Comparison of ENCODE assay signal across 21 cellular contexts in genomic region chr1:31427322-31427721, GRCh38. TPM values are rescaled to one million over a fixed set of nuclear protein-coding genes. Genes with fewer than 3 reads are reported as not detected.
DNase-seq lines count a peak whose midpoint lies in the region; ATAC-seq, FAIRE-seq and TF ChIP-seq lines count a peak whose summit lies in the region.
"Had no signal": no experiment of that assay in that cellular context is flagged by ENCODE, and none has a peak within 500 bp of the region (broad histone marks: within the 10 kb centered on the region; RNA-seq: fewer than 3 reads in every experiment).

No MANE protein-coding gene starts in this region.

- CTCF ChIA-PET in PC-3 (lab: Charles Lee) (no interaction called here), K562 (lab: Yijun Ruan, JAX; ENCODE audit: low intra/inter-chr PET ratio) (no interaction called here)
- CTCF ChIA-PET in activated CD8-positive, alpha-beta T cell treated with anti-CD3 and anti-CD28 coated beads, Interleukin-2, amount 10 ng/mL, durations not matched to agents 7 days and 5 days (lab: Charles Lee) = interaction anchor here (1.5 kb wide), 1 partner anchor 122 kb away, joined by 4 read pairs; no protein-coding TSS in a partner anchor

- no peak for FAIRE-seq in K562 (lab: Jason Lieb, UNC)
- FAIRE-seq in RCC 7860 (lab: Jason Lieb, UNC) = no peak
- FAIRE-seq: A204.1, GM12891 had no signal

- DNase-seq in PC-3 (no peak), K562 (ENCODE audit: extremely low read depth in 1 of 4, low spot score in 3 of 4) (no peak), RCC 7860 (ENCODE audit: low spot score) (no peak)
- DNase-seq in activated CD4-positive, alpha-beta T cell treated with anti-CD3 and anti-CD28 coated beads, Interleukin-2, amount 50 U/mL, for 48 hours = no peak
- no peak for DNase-seq in activated CD8-positive, alpha-beta T cell treated with anti-CD3 and anti-CD28 coated beads, Interleukin-2, amount 10 ng/mL, durations not matched to agents 7 days and 5 days
- DNase-seq: ACHN; BE2C; C1 segment of cervical spinal cord; Caco-2; CD4-positive, CD25-positive, alpha-beta regulatory T cell; DMS153; DMS79; EL; GM23248 had no signal

- 42% methylated on average over 4 of the region's 4 CpGs for WGBS in K562 (ENCODE audit: insufficient coverage, low coverage, missing lambda C conversion rate)

- no peak overlapping the region for H3K27ac Mint-ChIP-seq in activated CD8-positive, alpha-beta T cell treated with anti-CD3 and anti-CD28 coated beads, Interleukin-2, amount 10 ng/mL, durations not matched to agents 7 days and 5 days
- H3K27ac Mint-ChIP-seq: CD4-positive, CD25-positive, alpha-beta regulatory T cell had no signal

- H3K27me3 Mint-ChIP-seq in activated CD8-positive, alpha-beta T cell treated with anti-CD3 and anti-CD28 coated beads, Interleukin-2, amount 10 ng/mL, durations not matched to agents 7 days and 5 days (ENCODE audit: low read depth) = peaks cover 7% of the 10 kb centered on the region

- POLR2A ChIA-PET in PC-3 (lab: Charles Lee; ENCODE audit: unreplicated experiment) (no interaction called here), K562 (lab: Yijun Ruan, JAX) (no interaction called here)
- POLR2A ChIA-PET in activated CD8-positive, alpha-beta T cell treated with anti-CD3 and anti-CD28 coated beads, Interleukin-2, amount 10 ng/mL, durations not matched to agents 7 days and 5 days (lab: Charles Lee) = no interaction called here

- peaks cover 78% of the 10 kb centered on the region for H3K36me3 ChIP-seq in DOHH2 (ENCODE audit: control insufficient read depth, low read length)
- H3K36me3 ChIP-seq in PC-3 (ENCODE audit: low read depth, low read length) = peaks cover 6% of the 10 kb centered on the region
- no peaks in the 10 kb centered on the region for H3K36me3 ChIP-seq in K562 (ENCODE audit: control insufficient read depth, insufficient read depth, low read length)
- H3K36me3 ChIP-seq: BE2C, HAP-1 had no signal

- TF ChIP-seq RAD21 in K562 (CRISPR knock-in tag; conservative IDR thresholded peaks at IDR 0.05 in 1 of 2, IDR thresholded peaks at IDR 0.05 in 1 of 2) = no peak

- no peaks in the 10 kb centered on the region for H3K36me3 Mint-ChIP-seq in activated CD8-positive, alpha-beta T cell treated with anti-CD3 and anti-CD28 coated beads, Interleukin-2, amount 10 ng/mL, durations not matched to agents 7 days and 5 days (ENCODE audit: low read depth)
- H3K36me3 Mint-ChIP-seq: CD4-positive, CD25-positive, alpha-beta regulatory T cell had no signal

- no peak overlapping the region for H2AFZ ChIP-seq in PC-3 (ENCODE audit: low read length)
- no peak overlapping the region for H2AFZ ChIP-seq in K562 (ENCODE audit: low read depth, low read length)
- H2AFZ ChIP-seq: GM23248 had no signal

- H3K9me1 ChIP-seq in K562 (ENCODE audit: control insufficient read depth, insufficient read depth, low read length) = peaks cover 5% of the 10 kb centered on the region

- H3K27me3 ChIP-seq in DOHH2 (ENCODE audit: control insufficient read depth, low read length) = no peaks in the 10 kb centered on the region
- no peaks in the 10 kb centered on the region for H3K27me3 ChIP-seq in PC-3 (ENCODE audit: low read length)
- peaks cover 6 to 33% of the 10 kb centered on the region in 2 experiments; a peak in 3 of 5 replicates for H3K27me3 ChIP-seq in K562 (ENCODE audit: control insufficient read depth in 2 of 2, insufficient read depth in 2 of 2, low read length in 2 of 2)
- H3K27me3 ChIP-seq: BE2C had no signal

- intact Hi-C loops in PC-3 (cut with micrococcal nuclease) (no loop called here), K562 (cut with micrococcal nuclease) (loop anchor here (10.0 kb wide), 1 partner anchor 117 kb away; no protein-coding TSS in a partner anchor)

- TF ChIP-seq CTCF in DOHH2 (IDR thresholded peaks at IDR 0.05; ENCODE audit: low read depth, low read length, poor library complexity, severe bottlenecking) (no peak), PC-3 (conservative IDR thresholded peaks at IDR 0.05; ENCODE audit: low read depth, low read length) (no peak), K562 (IDR thresholded peaks at IDR 0.05 in 2 of 3, conservative IDR thresholded peaks at IDR 0.05 in 1 of 3; ENCODE audit: insufficient read depth in 2 of 3, low read depth in 1 of 3, low read length in 3 of 3) (no peak)

- peaks cover 12% of the 10 kb centered on the region for H3F3A ChIP-seq in DOHH2 (ENCODE audit: control insufficient read depth, insufficient read depth)
- H3F3A ChIP-seq in PC-3 (ENCODE audit: low read length, unreplicated experiment) = peaks cover under 1% of the 10 kb centered on the region

- no peak overlapping the region for H3K9ac ChIP-seq in PC-3 (ENCODE audit: low read length)
- no peak overlapping the region for H3K9ac ChIP-seq in K562 (ENCODE audit: insufficient read depth in 1 of 2, low read depth in 2 of 2, low read length in 2 of 2)
- H3K9ac ChIP-seq: GM23248 had no signal

- no peaks in the 10 kb centered on the region for H3K9me3 Mint-ChIP-seq in activated CD8-positive, alpha-beta T cell treated with anti-CD3 and anti-CD28 coated beads, Interleukin-2, amount 10 ng/mL, durations not matched to agents 7 days and 5 days (ENCODE audit: insufficient read depth)
- H3K9me3 Mint-ChIP-seq: CD4-positive, CD25-positive, alpha-beta regulatory T cell had no signal

- in situ Hi-C loops in K562 (cut with MboI) = loop anchor here (5.0 kb wide), 1 partner anchor 245 kb away; no protein-coding TSS in a partner anchor

- H3K4me3 Mint-ChIP-seq in activated CD8-positive, alpha-beta T cell treated with anti-CD3 and anti-CD28 coated beads, Interleukin-2, amount 10 ng/mL, durations not matched to agents 7 days and 5 days = no peak overlapping the region
- H3K4me3 Mint-ChIP-seq: CD4-positive, CD25-positive, alpha-beta regulatory T cell had no signal

- H3K4me1 Mint-ChIP-seq in activated CD8-positive, alpha-beta T cell treated with anti-CD3 and anti-CD28 coated beads, Interleukin-2, amount 10 ng/mL, durations not matched to agents 7 days and 5 days (ENCODE audit: low read depth) = peaks cover 18% of the 10 kb centered on the region
- H3K4me1 Mint-ChIP-seq: CD4-positive, CD25-positive, alpha-beta regulatory T cell had no signal

- no TSS peak for BruUV-seq in PC-3 (replicated peaks; lab: Mats Ljungman, UMichigan)
- BruUV-seq in K562 (replicated peaks; lab: Mats Ljungman, UMichigan) = no TSS peak

- H3K27ac ChIP-seq in DOHH2 (ENCODE audit: low read depth, low read length) = no peak overlapping the region
- H3K27ac ChIP-seq in PC-3 (ENCODE audit: low read length) = peak overlapping the region; percentile 82; the same call in 1 of the 2 replicates
- H3K27ac ChIP-seq in K562 (ENCODE audit: extremely low read depth, low read depth, low read length) = no peak overlapping the region
- H3K27ac ChIP-seq: GM23248 had no signal

- peaks cover 49% of the 10 kb centered on the region for H3K79me2 ChIP-seq in DOHH2 (ENCODE audit: control insufficient read depth, low read length)
- no peaks in the 10 kb centered on the region for H3K79me2 ChIP-seq in PC-3 (ENCODE audit: low read length)
- no peaks in the 10 kb centered on the region for H3K79me2 ChIP-seq in K562 (ENCODE audit: control insufficient read depth, insufficient read depth, low read length)

- H3K9me3 ChIP-seq in DOHH2 (ENCODE audit: control insufficient read depth, insufficient read depth, low read length) (peaks cover 7% of the 10 kb centered on the region), PC-3 (ENCODE audit: low read length) (no peaks in the 10 kb centered on the region), K562 (replicated peaks; ENCODE audit: control insufficient read depth, insufficient read depth, low read depth, low read length) (no peaks in the 10 kb centered on the region)
- H3K9me3 ChIP-seq: BE2C, Caco-2, HAP-1 had no signal

- H3K4me1 ChIP-seq in DOHH2 (ENCODE audit: control insufficient read depth, low read length) (peaks cover 57% of the 10 kb centered on the region), PC-3 (ENCODE audit: insufficient read depth, low read length) (peaks cover 24% of the 10 kb centered on the region), K562 (replicated peaks in 1 of 2; ENCODE audit: control insufficient read depth in 2 of 2, insufficient read depth in 2 of 2, low read length in 2 of 2) (peaks cover 0 to 12% of the 10 kb centered on the region in 2 experiments; a peak in 1 of 5 replicates)
- H3K4me1 ChIP-seq: BE2C, HAP-1 had no signal

- H3K4me3 ChIP-seq in DOHH2 (ENCODE audit: low read length) (no peak overlapping the region), PC-3 (ENCODE audit: low read length) (no peak overlapping the region), K562 (no peak overlapping the region)
- H3K4me3 ChIP-seq: GM23248, HAP-1 had no signal

- no peaks in the 10 kb centered on the region for H4K20me1 ChIP-seq in DOHH2 (ENCODE audit: control insufficient read depth, insufficient read depth, low read depth, low read length)
- H4K20me1 ChIP-seq in PC-3 (ENCODE audit: low read length) = no peaks in the 10 kb centered on the region
- peaks cover 21% of the 10 kb centered on the region; the same call in 1 of the 2 replicates for H4K20me1 ChIP-seq in K562 (replicated peaks; ENCODE audit: control insufficient read depth, insufficient read depth, low read length)

- H3K9me2 ChIP-seq in DOHH2 (replicated peaks; ENCODE audit: control insufficient read depth, low read length) (no peaks in the 10 kb centered on the region), PC-3 (replicated peaks; ENCODE audit: low read length) (no peaks in the 10 kb centered on the region)

- H3K4me2 ChIP-seq in DOHH2 (ENCODE audit: low read length) = 0 out of 2 replicates have a peak overlapping the region, but pooled peaks have one; percentile 14
- no peak overlapping the region for H3K4me2 ChIP-seq in PC-3 (ENCODE audit: low read length)
- no peak overlapping the region for H3K4me2 ChIP-seq in K562 (ENCODE audit: insufficient read depth, low read length)

- TF ChIP-seq EP300 in K562 (IDR thresholded peaks at IDR 0.05; ENCODE audit: low read length) = no peak

- no peak for TF ChIP-seq POLR2A in K562 (conservative IDR thresholded peaks at IDR 0.05)

- ATAC-seq in PC-3 (no peak), K562 (no peak)
- no peak for ATAC-seq in activated CD8-positive, alpha-beta T cell treated with anti-CD3 and anti-CD28 coated beads, Interleukin-2, amount 10 ng/mL, durations not matched to agents 7 days and 5 days

RNA-seq across cellular contexts. Expression of gene SERINC2, which starts 14.3 kb away (rescaled TPM):
- total RNA-seq in PC-3 (2014; rRNA removed) (44.6 and 51.5 TPM in 2 replicates), K562 (2014; rRNA removed) (0.45 TPM in 1 of 2 replicates, not detected in the other), K562 (2014; rRNA removed; fragmentation: Illumina TruSeq; extraction: Trizol) (0.10 and 0.15 TPM in 2 replicates), K562 (2015; rRNA removed; fragmentation: Illumina TruSeq; extraction: Trizol) (0.22 and 0.23 TPM in 2 replicates), K562 (2021) (1.2 and 1.5 TPM in 2 replicates)
- total RNA-seq in K562 (2011; cell fraction: chromatin; rRNA removed; ENCODE audit: low replicate concordance) = 1.7 and 5.6 TPM in 2 replicates
- total RNA-seq in K562 (2011; cell fraction: nucleolus; rRNA removed) = 5.8 and 6.4 TPM in 2 replicates
- 5.9 and 7.2 TPM in 2 replicates for total RNA-seq in K562 (2011; cell fraction: nucleoplasm; rRNA removed)
- polyA plus RNA-seq in K562 (2011; rRNA removed) (0.88 and 1.0 TPM in 2 replicates), K562 (2014; fragmentation: Illumina TruSeq; extraction: Trizol) (0.70 and 1.2 TPM in 2 replicates), K562 (2014; fragmentation: Nextera tagmentation; extraction: Ambion mirVana) (under 1 TPM in 1 of 2 experiments, not detected in 1; 0.07 TPM), K562 (2014; rRNA removed) (1.0 and 1.8 TPM in 2 replicates)
- polyA plus RNA-seq in K562 (2011; cell fraction: cytosol; rRNA removed) = 1.7 and 4.1 TPM in 2 replicates
- polyA plus RNA-seq in K562 (2011; cell fraction: nucleus; rRNA removed) = 1.5 and 2.4 TPM in 2 replicates
- 0.76 and 3.3 TPM in 2 replicates for polyA plus RNA-seq in K562 (2012)
- polyA minus RNA-seq in K562 (2011; rRNA and poly(A)+ RNA removed) = 0.21 and 0.63 TPM in 2 replicates
- polyA minus RNA-seq in K562 (2011; cell fraction: cytosol; rRNA and poly(A)+ RNA removed) = 0.73 and 0.95 TPM in 2 replicates
- 0.54 and 0.89 TPM in 2 replicates for polyA minus RNA-seq in K562 (2011; cell fraction: nucleus; rRNA and poly(A)+ RNA removed)
- under 1 TPM in 1 of 2 experiments, not detected in 1; 0.13 TPM for total RNA-seq in activated CD8-positive, alpha-beta T cell treated with anti-CD3 and anti-CD28 coated beads, Interleukin-2, amount 10 ng/mL, durations not matched to agents 7 days and 5 days
- total RNA-seq: CD4-positive, CD25-positive, alpha-beta regulatory T cell had no signal

RNA-seq across cellular contexts. Expression of gene FABP3, which starts 54.4 kb away (rescaled TPM):
- total RNA-seq in PC-3 (2014; rRNA removed) = 0.40 TPM in 1 of 2 replicates, not detected in the other
- total RNA-seq in K562 (2011; cell fraction: chromatin; rRNA removed; ENCODE audit: low replicate concordance) = not detected in 2 replicates
- not detected in 2 replicates for total RNA-seq in K562 (2011; cell fraction: nucleolus; rRNA removed)
- not detected in 2 replicates for total RNA-seq in K562 (2011; cell fraction: nucleoplasm; rRNA removed)
- not detected in 2 replicates for total RNA-seq in K562 (2014; rRNA removed)
- not detected in 2 replicates for total RNA-seq in K562 (2014; rRNA removed; fragmentation: Illumina TruSeq; extraction: Trizol)
- total RNA-seq in K562 (2015; rRNA removed; fragmentation: Illumina TruSeq; extraction: Trizol) = not detected in 2 replicates
- total RNA-seq in K562 (2021) = not detected in 2 replicates
- not detected in 2 replicates for polyA plus RNA-seq in K562 (2011; rRNA removed)
- polyA plus RNA-seq in K562 (2011; cell fraction: cytosol; rRNA removed) = not detected in 2 replicates
- polyA plus RNA-seq in K562 (2011; cell fraction: nucleus; rRNA removed) = not detected in 2 replicates
- polyA plus RNA-seq in K562 (2012) = 0.28 and 0.38 TPM in 2 replicates
- polyA plus RNA-seq in K562 (2014; fragmentation: Illumina TruSeq; extraction: Trizol) = not detected in 2 replicates
- under 1 TPM in 1 of 2 experiments, not detected in 1; 0.22 TPM for polyA plus RNA-seq in K562 (2014; fragmentation: Nextera tagmentation; extraction: Ambion mirVana)
- not detected in 2 replicates for polyA plus RNA-seq in K562 (2014; rRNA removed)
- polyA minus RNA-seq in K562 (2011; rRNA and poly(A)+ RNA removed) = not detected in 2 replicates
- polyA minus RNA-seq in K562 (2011; cell fraction: cytosol; rRNA and poly(A)+ RNA removed) = not detected in 2 replicates
- polyA minus RNA-seq in K562 (2011; cell fraction: nucleus; rRNA and poly(A)+ RNA removed) = not detected in 2 replicates
- not detected for total RNA-seq in activated CD8-positive, alpha-beta T cell treated with anti-CD3 and anti-CD28 coated beads, Interleukin-2, amount 10 ng/mL, durations not matched to agents 7 days and 5 days
- total RNA-seq: CD4-positive, CD25-positive, alpha-beta regulatory T cell; G401; H4; HT-29 had no signal
- polyA plus RNA-seq: CD4-positive, CD25-positive, alpha-beta regulatory T cell had no signal
